1 cellular context compared by ENCODE assay signal in the genomic region with DNA sequence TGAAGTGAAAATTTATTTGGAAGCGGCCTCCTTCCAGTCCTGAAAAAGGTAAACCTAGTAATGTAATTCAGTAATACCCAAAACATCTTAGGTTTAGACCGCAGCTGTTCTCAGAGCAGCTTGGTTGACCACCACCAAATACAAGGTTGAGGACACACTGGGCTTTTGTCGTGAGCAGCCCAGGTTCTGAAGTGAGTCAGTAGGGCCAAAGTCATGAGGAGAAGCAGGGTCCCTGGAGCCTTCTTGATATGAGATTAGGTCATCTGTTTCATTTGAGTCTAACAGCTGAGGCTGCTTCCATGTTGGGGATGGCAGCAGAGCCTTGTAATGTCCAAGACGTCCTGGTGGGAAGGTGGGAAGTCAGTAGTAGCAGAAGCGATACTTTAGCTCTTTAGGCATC.
TF ChIP-seq lines count a peak whose summit lies in the region.

No MANE protein-coding gene starts in this region.

TF ChIP-seq in GM12878, 131 proteins besides CTCF, POLR2A, EP300 and RAD21:
- TF ChIP-seq ZBTB4 (CRISPR knock-in tag; IDR thresholded peaks at IDR 0.05) (no peak), JUNB (IDR thresholded peaks at IDR 0.05) (peak; percentile 59), ELK1 (IDR thresholded peaks at IDR 0.05; ENCODE audit: low read depth, low read length) (no peak), YY1 (IDR thresholded peaks at IDR 0.05; ENCODE audit: low read depth, low read length) (0 out of 2 replicates have a peak, but pooled peaks have one; percentile 22), ZBTB40 (IDR thresholded peaks at IDR 0.05; ENCODE audit: borderline replicate concordance) (no peak), CBFB (IDR thresholded peaks at IDR 0.05; ENCODE audit: low read depth) (0 out of 2 replicates have a peak, but pooled peaks have one; percentile 21), SUZ12 (IDR thresholded peaks at IDR 0.05; ENCODE audit: unreplicated experiment) (no peak), E2F4 (IDR thresholded peaks at IDR 0.05; ENCODE audit: low read depth, low read length) (no peak), IKZF2 (IDR thresholded peaks at IDR 0.05) (no peak), TCF3 (IDR thresholded peaks at IDR 0.05; ENCODE audit: borderline replicate concordance, insufficient read depth, low read depth, low read length) (no peak), ESRRA (IDR thresholded peaks at IDR 0.05; ENCODE audit: low read length) (no peak), WRNIP1 (IDR thresholded peaks at IDR 0.05; ENCODE audit: borderline replicate concordance, low read depth, low read length) (no peak; the same call in 1 of the 2 replicates), SUPT20H (IDR thresholded peaks at IDR 0.05; ENCODE audit: borderline replicate concordance, control insufficient read depth, low read depth, low read length) (no peak), CREB1 (IDR thresholded peaks at IDR 0.05; ENCODE audit: low read depth) (0 out of 2 replicates have a peak, but pooled peaks have one; percentile 10), FOXK2 (IDR thresholded peaks at IDR 0.05) (no peak), ZNF687 (IDR thresholded peaks at IDR 0.05) (no peak), EED (IDR thresholded peaks at IDR 0.05; ENCODE audit: low read depth) (peak; percentile 38; the same call in 1 of the 2 replicates), ATF7 (IDR thresholded peaks at IDR 0.05; ENCODE audit: low read depth) (peak; percentile 63), SIN3A (IDR thresholded peaks at IDR 0.05; ENCODE audit: low read depth, low read length) (no peak), TARDBP (IDR thresholded peaks at IDR 0.05; ENCODE audit: borderline replicate concordance) (no peak), IRF4 (IDR thresholded peaks at IDR 0.05; ENCODE audit: low read depth, low read length) (0 out of 2 replicates have a peak, but pooled peaks have one; percentile 32), CREM (IDR thresholded peaks at IDR 0.05; ENCODE audit: low read depth) (no peak), ZNF217 (IDR thresholded peaks at IDR 0.05) (no peak), RUNX3 (IDR thresholded peaks at IDR 0.05; ENCODE audit: low read length) (peak; percentile 80)
